Comparison of ENCODE assay signal across 15 cellular contexts in genomic region chr5:118554241-118554640, GRCh38.
DNase-seq lines count a peak whose midpoint lies in the region; ATAC-seq and TF ChIP-seq lines count a peak whose summit lies in the region.
"Had no signal": no experiment of that assay in that cellular context is flagged by ENCODE, and none has a peak within 500 bp of the region (broad histone marks: within the 10 kb centered on the region; RNA-seq: fewer than 3 reads in every experiment).

No MANE protein-coding gene starts in this region.

- H3K27me3 ChIP-seq in right atrium auricular region (no peaks in the 10 kb centered on the region), mesenchymal stem cell (ENCODE audit: control insufficient read depth in 1 of 2, insufficient read depth in 1 of 2, low read length in 2 of 2) (no peaks in the 10 kb centered on the region), smooth muscle cell (ENCODE audit: low read depth) (no peaks in the 10 kb centered on the region)
- H3K27me3 ChIP-seq: BLaER1 treated with 17β-estradiol and CSF1 and Interleukin-3, amounts not matched to agents 10 nM and 100 nM had no signal

- H3K79me1 ChIP-seq in mesenchymal stem cell (replicated peaks; ENCODE audit: low read length, poor library complexity, severe bottlenecking): no peaks in the 10 kb centered on the region

- no peaks in the 10 kb centered on the region for H3K79me2 ChIP-seq in smooth muscle cell (ENCODE audit: low read depth)

- H2BK15ac ChIP-seq in mesenchymal stem cell (ENCODE audit: low read depth, poor library complexity, severe bottlenecking): no peak overlapping the region

- H3K9ac ChIP-seq in mesenchymal stem cell (ENCODE audit: low read length) (peak overlapping the region; percentile 2), smooth muscle cell (ENCODE audit: low read depth) (no peak overlapping the region)
- H3K9ac ChIP-seq: BLaER1 treated with 17β-estradiol and CSF1 and Interleukin-3, amounts not matched to agents 10 nM and 100 nM had no signal

- no peak overlapping the region for H4K91ac ChIP-seq in mesenchymal stem cell (ENCODE audit: low read length)

- no peak overlapping the region for H3K4me2 ChIP-seq in mesenchymal stem cell (ENCODE audit: low read length, poor library complexity, severe bottlenecking)
- peak overlapping the region; percentile 7 for H3K4me2 ChIP-seq in smooth muscle cell

- H3F3A ChIP-seq in smooth muscle cell (ENCODE audit: low read depth): no peaks in the 10 kb centered on the region

- H4K8ac ChIP-seq in mesenchymal stem cell (ENCODE audit: low read length): no peak overlapping the region

- no peak overlapping the region for H2BK120ac ChIP-seq in mesenchymal stem cell (ENCODE audit: low read depth, low read length)

- no peak overlapping the region for H3K18ac ChIP-seq in mesenchymal stem cell (ENCODE audit: low read depth in 1 of 2, low read length in 2 of 2)

- H2AFZ ChIP-seq in mesenchymal stem cell (ENCODE audit: low read depth, low read length) (no peak overlapping the region), smooth muscle cell (ENCODE audit: low read depth) (no peak overlapping the region)

- H3K27ac ChIP-seq in right atrium auricular region (peak overlapping the region; percentile 5 to 28), mesenchymal stem cell (ENCODE audit: low read length, poor library complexity, severe bottlenecking) (no peak overlapping the region), smooth muscle cell (ENCODE audit: low read depth) (peak overlapping the region; percentile 34)
- H3K27ac ChIP-seq: 22Rv1; BLaER1 treated with 17β-estradiol and CSF1 and Interleukin-3, amounts not matched to agents 10 nM and 100 nM had no signal

- H3K4me1 ChIP-seq in right atrium auricular region (peaks cover 0 to 24% of the 10 kb centered on the region in 2 donors), mesenchymal stem cell (ENCODE audit: control insufficient read depth, insufficient read depth, low read depth, low read length) (peaks cover 1% of the 10 kb centered on the region), smooth muscle cell (ENCODE audit: low read depth) (peaks cover 10% of the 10 kb centered on the region)

- no peaks in the 10 kb centered on the region for H4K20me1 ChIP-seq in smooth muscle cell (ENCODE audit: low read depth)
- H4K20me1 ChIP-seq: BLaER1 treated with 17β-estradiol and CSF1 and Interleukin-3, amounts not matched to agents 10 nM and 100 nM had no signal

- H3K9me3 ChIP-seq in right atrium auricular region (no peaks in the 10 kb centered on the region), mesenchymal stem cell (ENCODE audit: control insufficient read depth, low read length) (no peaks in the 10 kb centered on the region), smooth muscle cell (replicated peaks; ENCODE audit: low read depth) (no peaks in the 10 kb centered on the region)
- H3K9me3 ChIP-seq: BLaER1 treated with 17β-estradiol and CSF1 and Interleukin-3, amounts not matched to agents 10 nM and 100 nM had no signal

- intact Hi-C loops in left cardiac atrium (cut with DNase I): no loop called here

- no CpG with 5 or more reads among the region's 2 CpGs for WGBS in mesenchymal stem cell
- 93% methylated on average over 2 of the region's 2 CpGs for WGBS in smooth muscle cell (ENCODE audit: low lambda C conversion rate)

- H3K36me3 ChIP-seq in right atrium auricular region (no peaks in the 10 kb centered on the region), mesenchymal stem cell (ENCODE audit: control insufficient read depth in 1 of 2, insufficient read depth in 2 of 2, low read depth in 1 of 2, low read length in 2 of 2) (no peaks in the 10 kb centered on the region), smooth muscle cell (ENCODE audit: low read depth) (no peaks in the 10 kb centered on the region)
- H3K36me3 ChIP-seq: BLaER1 treated with 17β-estradiol and CSF1 and Interleukin-3, amounts not matched to agents 10 nM and 100 nM had no signal

- no peak overlapping the region for H3K14ac ChIP-seq in mesenchymal stem cell (ENCODE audit: low read length in 2 of 2)

- no peak overlapping the region for H2BK5ac ChIP-seq in mesenchymal stem cell (ENCODE audit: low read depth, low read length, poor library complexity, severe bottlenecking)

- H2AK5ac ChIP-seq in mesenchymal stem cell (ENCODE audit: low read length, severe bottlenecking): no peak overlapping the region

- no peak overlapping the region for H3K23ac ChIP-seq in mesenchymal stem cell (ENCODE audit: low read length in 2 of 2)

- DNase-seq in right atrium auricular region (ENCODE audit: low spot score) (no peak), left cardiac atrium (no peak), dedifferentiated amniotic fluid mesenchymal stem cell (ENCODE audit: extremely low spot score) (peak; percentile 11), mesenchymal stem cell (no peak), smooth muscle cell (lab: John Stamatoyannopoulos, UW; ENCODE audit: unreplicated experiment) (no peak), H4 (ENCODE audit: low spot score) (no peak), hypothalamus (lab: John Stamatoyannopoulos, UW) (no peak)
- DNase-seq: Calu3; CD8-positive, alpha-beta T cell; DMS79 treated with DMSO at 0.1 percent for 48 hours; GF-D8; H9 had no signal

- H3K4me3 ChIP-seq in right atrium auricular region (no peak overlapping the region), mesenchymal stem cell (ENCODE audit: insufficient read depth in 1 of 2, low read depth in 1 of 2, low read length in 2 of 2) (no peak overlapping the region), smooth muscle cell (no peak overlapping the region)
- H3K4me3 ChIP-seq: BLaER1 treated with 17β-estradiol and CSF1 and Interleukin-3, amounts not matched to agents 10 nM and 100 nM had no signal

- H2BK12ac ChIP-seq in mesenchymal stem cell (ENCODE audit: low read length in 2 of 2): no peak overlapping the region

- no peak overlapping the region for H3K4ac ChIP-seq in mesenchymal stem cell (ENCODE audit: low read depth in 1 of 2, low read length in 2 of 2)

- TF ChIP-seq CTCF in right atrium auricular region (IDR thresholded peaks at IDR 0.05) (no peak), smooth muscle cell (IDR thresholded peaks at IDR 0.05; ENCODE audit: borderline replicate concordance, insufficient read depth, poor library complexity, severe bottlenecking) (no peak)

- ATAC-seq in left cardiac atrium (no peak), HG03097 (IDR thresholded peaks at IDR 0.05; ENCODE audit: low FRiP score, unreplicated experiment) (no peak)
- ATAC-seq: CD8-positive, alpha-beta T cell had no signal
